Comparison of ENCODE assay signal across 17 cellular contexts in genomic region chr1:40435471-40435870, GRCh38.
"Had no signal": no experiment of that assay in that cellular context is flagged by ENCODE, and none has a peak within 500 bp of the region (broad histone marks: within the 10 kb centered on the region; RNA-seq: fewer than 3 reads in every experiment).

No MANE protein-coding gene starts in this region.

- DNase-seq: activated CD4-positive, alpha-beta memory T cell treated with anti-CD3 and anti-CD28 coated beads, Interleukin-2, amount 10 ng/mL, durations not matched to agents 7 days and 5 days; activated CD4-positive, alpha-beta T cell treated with anti-CD3 and anti-CD28 coated beads for 36 hours; activated effector memory CD4-positive, alpha-beta T cell treated with anti-CD3 and anti-CD28 coated beads, Interleukin-2, amount 50 U/mL, for 16 hours; activated T-cell treated with anti-CD3 and anti-CD28 coated beads, Interleukin-2, amount 50 U/mL, for 4 hours; adrenal gland; erythroblast; foreskin fibroblast; left colon; midbrain; stimulated activated CD4-positive, alpha-beta T cell treated with anti-CD3 and anti-CD28 coated beads, Interleukin-12 subunit alpha, Interleukin-12 subunit beta, amount 100 ng/mL, for 4 hours; stimulated activated CD4-positive, alpha-beta T cell treated with anti-CD3 and anti-CD28 coated beads, Interleukin-2, amount 100 ng/mL, for 24 hours; substantia nigra had no signal

- H3K27ac Mint-ChIP-seq: activated CD4-positive, alpha-beta memory T cell treated with anti-CD3 and anti-CD28 coated beads, Interleukin-2, amount 10 ng/mL, durations not matched to agents 7 days and 5 days; activated CD4-positive, alpha-beta T cell treated with anti-CD3 and anti-CD28 coated beads for 36 hours; activated naive CD4-positive, alpha-beta T cell treated with anti-CD3 and anti-CD28 coated beads, Interleukin-2, amount 50 U/mL, for 24 hours had no signal

- ATAC-seq: activated CD4-positive, alpha-beta T cell treated with anti-CD3 and anti-CD28 coated beads for 36 hours; activated T-cell treated with anti-CD3 and anti-CD28 coated beads, Interleukin-2, amount 50 U/mL, for 4 hours; left colon; sciatic nerve had no signal

- H3K9me3 Mint-ChIP-seq: activated naive CD4-positive, alpha-beta T cell treated with anti-CD3 and anti-CD28 coated beads, Interleukin-2, amount 50 U/mL, for 24 hours; activated T-cell treated with anti-CD3 and anti-CD28 coated beads, Interleukin-2, amount 50 U/mL, for 4 hours had no signal

- H3K27me3 Mint-ChIP-seq: activated CD4-positive, alpha-beta memory T cell treated with anti-CD3 and anti-CD28 coated beads, Interleukin-2, amount 10 ng/mL, durations not matched to agents 7 days and 5 days; activated CD4-positive, alpha-beta T cell treated with anti-CD3 and anti-CD28 coated beads for 36 hours; activated naive CD4-positive, alpha-beta T cell treated with anti-CD3 and anti-CD28 coated beads, Interleukin-2, amount 50 U/mL, for 24 hours had no signal

- H3K4me1 Mint-ChIP-seq: activated CD4-positive, alpha-beta memory T cell treated with anti-CD3 and anti-CD28 coated beads, Interleukin-2, amount 10 ng/mL, durations not matched to agents 7 days and 5 days had no signal

- H3K4me3 ChIP-seq: adrenal gland, lung, tibial nerve, vagina had no signal

- H3K4me3 Mint-ChIP-seq: activated CD4-positive, alpha-beta memory T cell treated with anti-CD3 and anti-CD28 coated beads, Interleukin-2, amount 10 ng/mL, durations not matched to agents 7 days and 5 days; activated CD4-positive, alpha-beta T cell treated with anti-CD3 and anti-CD28 coated beads for 36 hours; activated naive CD4-positive, alpha-beta T cell treated with anti-CD3 and anti-CD28 coated beads, Interleukin-2, amount 50 U/mL, for 24 hours; activated T-cell treated with anti-CD3 and anti-CD28 coated beads, Interleukin-2, amount 50 U/mL, for 4 hours had no signal

- H3K36me3 Mint-ChIP-seq: activated naive CD4-positive, alpha-beta T cell treated with anti-CD3 and anti-CD28 coated beads, Interleukin-2, amount 50 U/mL, for 24 hours had no signal
